26 cellular contexts compared by ENCODE assay signal in genomic region chr2:41061371-41061770, GRCh38.
A peak's percentile ranks its signal among the peaks of the same experiment; 100 is the strongest.
DNase-seq lines count a peak whose midpoint lies in the region; ATAC-seq, FAIRE-seq and TF ChIP-seq lines count a peak whose summit lies in the region.
"Had no signal": no experiment of that assay in that cellular context is flagged by ENCODE, and none has a peak within 500 bp of the region (broad histone marks: within the 10 kb centered on the region; RNA-seq: fewer than 3 reads in every experiment).

No MANE protein-coding gene starts in this region.

- H3K27ac ChIP-seq in IMR-90 (ENCODE audit: insufficient read depth, low read length) (no peak overlapping the region), endothelial cell of umbilical vein (ENCODE audit: insufficient read depth, low read depth, low read length) (no peak overlapping the region), tibial artery (no peak overlapping the region)
- H3K27ac ChIP-seq: neural progenitor cell, SK-N-MC, skin epidermis, vagina had no signal

- no peak overlapping the region for H2BK5ac ChIP-seq in IMR-90 (ENCODE audit: low read depth, low read length, poor library complexity, severe bottlenecking)

- no peak overlapping the region for H2BK120ac ChIP-seq in IMR-90 (ENCODE audit: low read depth, low read length)

- no peak for TF ChIP-seq POLR2A in IMR-90 (IDR thresholded peaks at IDR 0.05; ENCODE audit: low read depth, low read length)
- no peak for TF ChIP-seq POLR2A in endothelial cell of umbilical vein (IDR thresholded peaks at IDR 0.05; ENCODE audit: low read depth, low read length)

- no peaks in the 10 kb centered on the region for H4K20me1 ChIP-seq in IMR-90 (ENCODE audit: insufficient read depth, low read length)
- H4K20me1 ChIP-seq in endothelial cell of umbilical vein (replicated peaks; ENCODE audit: control insufficient read depth, extremely low read depth, insufficient read depth, low read length), result no peaks in the 10 kb centered on the region

- no peak overlapping the region for H3K4me3 ChIP-seq in BJ (ENCODE audit: low read depth, low read length)
- H3K4me3 ChIP-seq in IMR-90 (ENCODE audit: insufficient read depth, low read depth, low read length), result no peak overlapping the region
- no peak overlapping the region for H3K4me3 ChIP-seq in endothelial cell of umbilical vein (replicated peaks in 1 of 3; ENCODE audit: insufficient read depth in 1 of 3, low read depth in 1 of 3, low read length in 3 of 3)
- no peak overlapping the region for H3K4me3 ChIP-seq in tibial artery
- H3K4me3 ChIP-seq: mucosa of descending colon, neural progenitor cell, SK-N-MC, skin epidermis, vagina had no signal

- DNase-seq in BJ (ENCODE audit: low read depth), result peak; percentile 42
- DNase-seq in IMR-90, result peak; percentile 16
- peak; percentile 12 for DNase-seq in endothelial cell of umbilical vein (ENCODE audit: low read depth, low spot score)
- peak; percentile 35 for DNase-seq in left kidney (ENCODE audit: low read depth, low spot score)
- DNase-seq in tibial artery, result no peak
- no peak for DNase-seq in NCI-H1694 (lab: John Stamatoyannopoulos, UW)
- DNase-seq in NCI-H1417 treated with DMSO at 0.1 percent for 48 hours (lab: John Stamatoyannopoulos, UW), result no peak
- DNase-seq: activated CD4-positive, alpha-beta T cell treated with anti-CD3 and anti-CD28 coated beads for 4 hours; activated naive CD4-positive, alpha-beta T cell treated with anti-CD3 and anti-CD28 coated beads, Interleukin-2, amount 10 ng/mL, durations not matched to agents 7 days and 5 days; activated T-cell treated with anti-CD3 and anti-CD28 coated beads, Interleukin-2, amount 50 U/mL, for 48 hours; anterior cingulate cortex; CD4-positive, alpha-beta T cell; effector memory CD8-positive, alpha-beta T cell; immature natural killer cell; mucosa of descending colon; NCI-H1417; NCI-H510A treated with DMSO at 0.1 percent for 48 hours; RPMI8226; stimulated activated CD4-positive, alpha-beta T cell treated with anti-CD3 and anti-CD28 coated beads, Interleukin-2, amount 100 ng/mL, for 48 hours; stimulated activated naive B cell treated with anti-CD40 and anti-IgM and Interleukin-4, amounts not matched to agents 10 μg/mL and 1 μg/mL and 100 μg/mL, for 72 hours; T-helper 17 cell had no signal

- no peak overlapping the region for H2BK15ac ChIP-seq in IMR-90 (ENCODE audit: low read depth, low read length)

- H3K4me2 ChIP-seq in IMR-90 (ENCODE audit: low read depth, low read length) (no peak overlapping the region), endothelial cell of umbilical vein (ENCODE audit: insufficient read depth, low read length) (no peak overlapping the region)
- H3K4me2 ChIP-seq: neural progenitor cell had no signal

- H3K79me2 ChIP-seq in endothelial cell of umbilical vein (ENCODE audit: control insufficient read depth, insufficient read depth, low read length), result no peaks in the 10 kb centered on the region

- H3K56ac ChIP-seq in IMR-90 (ENCODE audit: extremely low read depth, insufficient read depth, low read length), result no peak overlapping the region

- H3K9ac ChIP-seq in IMR-90 (ENCODE audit: low read depth, low read length), result no peak overlapping the region
- no peak overlapping the region for H3K9ac ChIP-seq in endothelial cell of umbilical vein (replicated peaks; ENCODE audit: extremely low read depth, insufficient read depth, low read length)
- H3K9ac ChIP-seq: neural progenitor cell had no signal

- H4K5ac ChIP-seq in IMR-90 (ENCODE audit: low read depth, low read length), result no peak overlapping the region

- H3K18ac ChIP-seq in IMR-90 (ENCODE audit: low read depth, low read length), result no peak overlapping the region

- no peak for FAIRE-seq in endothelial cell of umbilical vein (lab: Jason Lieb, UNC)

- intact Hi-C loops in IMR-90 (cut with micrococcal nuclease), result no loop called here
- intact Hi-C loops in endothelial cell of umbilical vein (cut with micrococcal nuclease), result no loop called here
- intact Hi-C loops in tibial artery (cut with DNase I; ENCODE audit: low total_unique reads), result no loop called here

- no TSS peak for BruUV-seq in IMR-90 (replicated peaks; lab: Mats Ljungman, UMichigan)
- no TSS peak for BruUV-seq in endothelial cell of umbilical vein (replicated peaks; lab: Mats Ljungman, UMichigan)

- H2AK9ac ChIP-seq in IMR-90 (replicated peaks; ENCODE audit: low read depth, low read length, poor library complexity), result no peak overlapping the region

- H3K9me1 ChIP-seq in IMR-90 (ENCODE audit: insufficient read depth, low read length), result no peaks in the 10 kb centered on the region
- H3K9me1 ChIP-seq in endothelial cell of umbilical vein (replicated peaks; ENCODE audit: control insufficient read depth, extremely low read depth, insufficient read depth, low read length), result no peaks in the 10 kb centered on the region

- H2AK5ac ChIP-seq in IMR-90 (ENCODE audit: low read depth, low read length), result no peak overlapping the region

- H2AFZ ChIP-seq in IMR-90 (replicated peaks; ENCODE audit: low read length, poor library complexity) (no peak overlapping the region), endothelial cell of umbilical vein (ENCODE audit: low read depth, low read length) (no peak overlapping the region)
- H2AFZ ChIP-seq: neural progenitor cell had no signal

- POLR2A ChIA-PET in BJ (lab: Charles Lee) (no interaction called here), IMR-90 (lab: Charles Lee; ENCODE audit: unreplicated experiment) (no interaction called here), endothelial cell of umbilical vein (lab: Charles Lee) (no interaction called here)

- no peak overlapping the region for H2BK20ac ChIP-seq in IMR-90 (ENCODE audit: low read depth, low read length)

- H3K36me3 ChIP-seq in BJ (ENCODE audit: control insufficient read depth, insufficient read depth, low read length) (no peaks in the 10 kb centered on the region), IMR-90 (ENCODE audit: control insufficient read depth, insufficient read depth, low read length) (no peaks in the 10 kb centered on the region), endothelial cell of umbilical vein (ENCODE audit: control insufficient read depth in 2 of 2, extremely low read depth in 1 of 2, insufficient read depth in 2 of 2, low read length in 2 of 2) (no peaks in the 10 kb centered on the region), tibial artery (no peaks in the 10 kb centered on the region)
- H3K36me3 ChIP-seq: neural progenitor cell, vagina had no signal

- H4K91ac ChIP-seq in IMR-90 (ENCODE audit: insufficient read depth, low read depth, low read length), result no peak overlapping the region

- dilution Hi-C loops in IMR-90 (cut with HindIII; ENCODE audit: low sequenced_read_pairs, unreplicated experiment), result no loop called here
- dilution Hi-C loops in endothelial cell of umbilical vein (cut with MboI; ENCODE audit: extremely low pct_ligation_motif_present, low sequenced_read_pairs), result no loop called here

- ATAC-seq in IMR-90 (ENCODE audit: low read depth), result no peak
- no peak for ATAC-seq in GM21529 (IDR thresholded peaks at IDR 0.05; ENCODE audit: unreplicated experiment)
- ATAC-seq: effector memory CD8-positive, alpha-beta T cell; mucosa of descending colon; stimulated activated naive B cell treated with anti-CD40 and anti-IgM and Interleukin-4, amounts not matched to agents 10 μg/mL and 1 μg/mL and 100 μg/mL, for 72 hours; T-helper 17 cell had no signal

- H4K8ac ChIP-seq in IMR-90 (ENCODE audit: low read depth in 2 of 2, low read length in 2 of 2), result no peak overlapping the region

- H3K4ac ChIP-seq in IMR-90 (ENCODE audit: low read depth, low read length), result no peak overlapping the region

- H3K14ac ChIP-seq in IMR-90 (replicated peaks; ENCODE audit: low read depth, low read length), result no peak overlapping the region

- H3K27me3 ChIP-seq in BJ (ENCODE audit: control insufficient read depth, insufficient read depth, low read length), result no peaks in the 10 kb centered on the region
- H3K27me3 ChIP-seq in IMR-90 (ENCODE audit: control insufficient read depth, insufficient read depth, low read length), result no peaks in the 10 kb centered on the region
- H3K27me3 ChIP-seq in endothelial cell of umbilical vein (ENCODE audit: control insufficient read depth in 2 of 2, insufficient read depth in 2 of 2, low read length in 2 of 2), result no peaks in the 10 kb centered on the region
- H3K27me3 ChIP-seq in tibial artery, result no peaks in the 10 kb centered on the region
- H3K27me3 ChIP-seq: neural progenitor cell, vagina had no signal

- TF ChIP-seq CTCF in BJ (IDR thresholded peaks at IDR 0.05; ENCODE audit: insufficient read depth, low read depth, low read length) (no peak), IMR-90 (conservative IDR thresholded peaks at IDR 0.05; ENCODE audit: low read depth, low read length) (no peak), endothelial cell of umbilical vein (IDR thresholded peaks at IDR 0.05; ENCODE audit: extremely low read depth in 1 of 2, insufficient read depth in 1 of 2, low read depth in 1 of 2, low read length in 2 of 2) (no peak), tibial artery (IDR thresholded peaks at IDR 0.05) (no peak)

- in situ Hi-C loops in IMR-90 (cut with MboI; ENCODE audit: low sequenced_read_pairs), result no loop called here

- H3K23ac ChIP-seq in IMR-90 (ENCODE audit: low read depth, low read length), result no peak overlapping the region

- CTCF ChIA-PET in BJ (lab: Yijun Ruan, JAX) (interaction anchor here (0.6 kb wide), 1 partner anchor 13 kb away, joined by 3 read pairs; no protein-coding TSS in a partner anchor), IMR-90 (lab: Yijun Ruan, JAX) (no interaction called here), endothelial cell of umbilical vein (lab: Charles Lee) (no interaction called here)

- H3K9me3 ChIP-seq in IMR-90 (ENCODE audit: control insufficient read depth, insufficient read depth, low read length), result no peaks in the 10 kb centered on the region
- no peaks in the 10 kb centered on the region for H3K9me3 ChIP-seq in endothelial cell of umbilical vein (replicated peaks; ENCODE audit: control insufficient read depth, insufficient read depth, low read length)
- peaks cover 0 to 4% (median 0%) of the 10 kb centered on the region in 3 donors for H3K9me3 ChIP-seq in tibial artery
- H3K9me3 ChIP-seq: vagina had no signal

- no peaks in the 10 kb centered on the region for H3K4me1 ChIP-seq in IMR-90 (ENCODE audit: control insufficient read depth, insufficient read depth, low read length)
- H3K4me1 ChIP-seq in endothelial cell of umbilical vein (ENCODE audit: control insufficient read depth, extremely low read depth, insufficient read depth, low read length), result peaks cover 11% of the 10 kb centered on the region
- H3K4me1 ChIP-seq in tibial artery, result no peaks in the 10 kb centered on the region
- H3K4me1 ChIP-seq: neural progenitor cell, vagina had no signal

- TF ChIP-seq RAD21 in IMR-90 (IDR thresholded peaks at IDR 0.05; ENCODE audit: low read length), result no peak

- H3K79me1 ChIP-seq in IMR-90 (ENCODE audit: low read depth in 1 of 2, low read length in 2 of 2), result no peaks in the 10 kb centered on the region

TF ChIP-seq in IMR-90, 13 proteins besides CTCF, POLR2A, EP300 and RAD21:
- no peak for TF ChIP-seq MAZ (IDR thresholded peaks at IDR 0.05; ENCODE audit: borderline replicate concordance, low read depth, low read length)

TF ChIP-seq in endothelial cell of umbilical vein, 7 proteins besides CTCF, POLR2A, EP300 and RAD21 (continues in another document):
- TF ChIP-seq EZH2 (IDR thresholded peaks at IDR 0.05; ENCODE audit: borderline replicate concordance, low read depth, low read length, severe bottlenecking) (no peak), MYC (IDR thresholded peaks at IDR 0.05; ENCODE audit: low read depth, low read length) (no peak), FOS (IDR thresholded peaks at IDR 0.05; ENCODE audit: borderline replicate concordance, insufficient read depth, low read length) (no peak)

Comparison
In these comparisons a context has a peak if more than half of its experiments do, and no peak if none do; other contexts are left out.
1. DNase-seq: peak in BJ (single experiment), IMR-90 (single experiment), endothelial cell of umbilical vein (single experiment) and left kidney (single experiment); none in tibial artery (0 of 2), NCI-H1694 (single experiment) and NCI-H1417 treated with DMSO at 0.1 percent for 48 hours (single experiment).